In genomic region chr7:72343991-72344390, GRCh38 we compare ENCODE assay signal across 30 cellular contexts.
"Had no signal": no experiment of that assay in that cellular context is flagged by ENCODE, and none has a peak within 500 bp of the region (broad histone marks: within the 10 kb centered on the region; RNA-seq: fewer than 3 reads in every experiment).

No MANE protein-coding gene starts in this region.

- H3K4me1 ChIP-seq: heart right ventricle, pancreas, prostate gland, stomach, suprapubic skin, tibial artery, upper lobe of right lung had no signal

- H3K27ac Mint-ChIP-seq: activated naive CD4-positive, alpha-beta T cell treated with anti-CD3 and anti-CD28 coated beads for 36 hours; activated naive CD8-positive, alpha-beta T cell treated with anti-CD3 and anti-CD28 coated beads, Interleukin-2, amount 10 ng/mL, durations not matched to agents 7 days and 5 days; activated T-helper 1 cell treated with anti-CD3 and anti-CD28 coated beads, Interleukin-12 subunit alpha, Interleukin-12 subunit beta, Interleukin-2, Interleukin-4 antibody, amounts not matched to agents 30 ng/mL and 10 ng/mL and 1 ng/mL, durations not matched to agents 14 hours and 24 hours and 36 hours; effector memory CD8-positive, alpha-beta T cell; mesothelial cell of epicardium; naive B cell; nephron progenitor cell; stimulated activated naive B cell treated with anti-CD40 and anti-IgM and Interleukin-4, amounts not matched to agents 10 μg/mL and 1 μg/mL and 100 μg/mL, for 72 hours had no signal

- H3K4me3 ChIP-seq: heart right ventricle, pancreas, prostate gland, smooth muscle cell, stomach, suprapubic skin, tibial artery, upper lobe of right lung had no signal

- H3K27me3 Mint-ChIP-seq: effector memory CD8-positive, alpha-beta T cell had no signal

- H3K27me3 ChIP-seq: brain microvascular endothelial cell, pancreas, suprapubic skin, tibial artery, upper lobe of right lung had no signal

- H3K4me2 ChIP-seq: smooth muscle cell had no signal

- DNase-seq: activated CD4-positive, alpha-beta T cell treated with anti-CD3 and anti-CD28 coated beads for 4 hours; activated CD4-positive, alpha-beta T cell treated with anti-CD3 and anti-CD28 coated beads, Interleukin-2, amount 50 U/mL, for 4 hours; activated effector memory CD4-positive, alpha-beta T cell treated with anti-CD3 and anti-CD28 coated beads, Interleukin-2, amount 50 U/mL, for 16 hours; activated naive CD4-positive, alpha-beta T cell treated with anti-CD3 and anti-CD28 coated beads for 36 hours; activated naive CD8-positive, alpha-beta T cell treated with anti-CD3 and anti-CD28 coated beads, Interleukin-2, amount 10 ng/mL, durations not matched to agents 7 days and 5 days; amniotic stem cell; brain microvascular endothelial cell; cortex of kidney; effector memory CD8-positive, alpha-beta T cell; foreskin fibroblast; heart right ventricle; kidney; left colon; mammary epithelial cell; naive B cell; nephron progenitor cell; nucleus accumbens; pancreas; stimulated activated CD4-positive, alpha-beta T cell treated with anti-CD3 and anti-CD28 coated beads, Interleukin-1b, Interleukin-23, amount 100 ng/mL, for 48 hours; stimulated activated CD4-positive, alpha-beta T cell treated with anti-CD3 and anti-CD28 coated beads, Interleukin-4, amount 100 ng/mL, for 4 hours; stimulated activated CD8-positive, alpha-beta memory T cell treated with anti-CD3 and anti-CD28 coated beads, Interleukin-4, amount 100 ng/mL, for 48 hours; stimulated activated naive B cell treated with anti-CD40 and anti-IgM and Interleukin-4, amounts not matched to agents 10 μg/mL and 1 μg/mL and 100 μg/mL, for 72 hours; stomach; tibial artery; upper lobe of right lung had no signal

- H3K9me3 ChIP-seq: heart right ventricle, pancreas, prostate gland, tibial artery, upper lobe of right lung had no signal

- H3K4me1 Mint-ChIP-seq: activated naive CD8-positive, alpha-beta T cell treated with anti-CD3 and anti-CD28 coated beads, Interleukin-2, amount 10 ng/mL, durations not matched to agents 7 days and 5 days; mesothelial cell of epicardium; naive B cell; stimulated activated naive B cell treated with anti-CD40 and anti-IgM and Interleukin-4, amounts not matched to agents 10 μg/mL and 1 μg/mL and 100 μg/mL, for 72 hours had no signal

- H3K27ac ChIP-seq: brain microvascular endothelial cell, heart right ventricle, pancreas, prostate gland, stomach, suprapubic skin, tibial artery, upper lobe of right lung had no signal

- H3K36me3 ChIP-seq: brain microvascular endothelial cell, heart right ventricle, pancreas, prostate gland, stomach, suprapubic skin, tibial artery, upper lobe of right lung had no signal

- H3K9me3 Mint-ChIP-seq: activated naive CD8-positive, alpha-beta T cell treated with anti-CD3 and anti-CD28 coated beads, Interleukin-2, amount 10 ng/mL, durations not matched to agents 7 days and 5 days had no signal

- H3K36me3 Mint-ChIP-seq: activated naive CD8-positive, alpha-beta T cell treated with anti-CD3 and anti-CD28 coated beads, Interleukin-2, amount 10 ng/mL, durations not matched to agents 7 days and 5 days; mesothelial cell of epicardium; stimulated activated naive B cell treated with anti-CD40 and anti-IgM and Interleukin-4, amounts not matched to agents 10 μg/mL and 1 μg/mL and 100 μg/mL, for 72 hours had no signal

- H3K4me3 Mint-ChIP-seq: activated naive CD4-positive, alpha-beta T cell treated with anti-CD3 and anti-CD28 coated beads for 36 hours; activated naive CD8-positive, alpha-beta T cell treated with anti-CD3 and anti-CD28 coated beads, Interleukin-2, amount 10 ng/mL, durations not matched to agents 7 days and 5 days; activated T-helper 1 cell treated with anti-CD3 and anti-CD28 coated beads, Interleukin-12 subunit alpha, Interleukin-12 subunit beta, Interleukin-2, Interleukin-4 antibody, amounts not matched to agents 30 ng/mL and 10 ng/mL and 1 ng/mL, durations not matched to agents 14 hours and 24 hours and 36 hours; effector memory CD8-positive, alpha-beta T cell; mesothelial cell of epicardium; naive B cell; nephron progenitor cell; stimulated activated naive B cell treated with anti-CD40 and anti-IgM and Interleukin-4, amounts not matched to agents 10 μg/mL and 1 μg/mL and 100 μg/mL, for 72 hours had no signal

- ATAC-seq: effector memory CD8-positive, alpha-beta T cell; heart right ventricle; left colon; stimulated activated naive B cell treated with anti-CD40 and anti-IgM and Interleukin-4, amounts not matched to agents 10 μg/mL and 1 μg/mL and 100 μg/mL, for 72 hours; upper lobe of right lung had no signal
